In the genomic region with DNA sequence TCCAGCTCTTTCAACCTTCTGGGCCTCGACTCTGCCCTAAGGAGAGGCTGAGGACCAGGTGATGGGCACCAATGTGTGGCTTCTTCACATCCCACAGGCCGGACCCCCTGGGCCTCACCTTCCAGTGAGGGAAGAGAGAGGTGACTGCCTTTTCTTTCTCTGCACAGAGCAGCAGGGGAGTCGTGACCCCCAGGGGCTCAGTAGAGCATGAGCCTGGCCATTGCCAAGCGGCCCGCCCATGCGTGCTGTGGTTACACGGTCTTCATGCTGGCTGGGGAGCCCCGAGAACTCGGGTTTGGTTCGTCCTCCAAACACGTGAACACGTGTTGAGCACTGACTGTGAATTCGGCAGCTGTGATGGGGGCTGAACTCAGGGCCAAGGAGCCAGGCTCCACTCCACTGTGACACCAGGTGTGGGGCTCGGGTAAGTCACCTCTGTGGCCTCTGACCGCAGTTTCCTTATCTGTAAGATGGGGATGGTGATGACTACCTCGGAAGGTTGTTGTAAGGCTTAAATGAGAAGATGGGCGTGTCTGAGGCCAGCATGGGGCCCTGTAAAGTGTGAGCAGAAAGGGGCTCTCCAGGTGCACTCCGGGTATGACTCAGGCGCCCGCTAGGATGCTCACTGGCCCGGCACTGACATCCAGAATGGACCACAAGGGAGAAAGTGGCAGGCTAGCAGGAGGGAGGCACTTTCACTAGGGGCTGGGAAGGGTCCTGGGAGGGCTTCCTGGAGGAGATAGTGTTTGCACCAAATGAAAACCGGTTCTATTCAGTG, we compare ENCODE assay signal across 8 cellular contexts. TPM values are rescaled to one million over a fixed set of nuclear protein-coding genes. Genes with fewer than 3 reads are reported as not detected.
A peak's percentile ranks its signal among the peaks of the same experiment; 100 is the strongest.
DNase-seq lines count a peak whose midpoint lies in the region; ATAC-seq and TF ChIP-seq lines count a peak whose summit lies in the region.

No MANE protein-coding gene starts in this region.

- TF ChIP-seq POLR2A in GM15510 (IDR thresholded peaks at IDR 0.05; ENCODE audit: borderline replicate concordance, extremely low read depth, insufficient read length): peak; percentile 56
- no peak for TF ChIP-seq POLR2A in esophagus squamous epithelium (IDR thresholded peaks at IDR 0.05)
- no peak for TF ChIP-seq POLR2A in uterus (IDR thresholded peaks at IDR 0.05)

- no peaks in the 10 kb centered on the region for H3K36me3 ChIP-seq in esophagus squamous epithelium
- no peaks in the 10 kb centered on the region for H3K36me3 ChIP-seq in uterus

- ATAC-seq in HG02610 (IDR thresholded peaks at IDR 0.05; ENCODE audit: unreplicated experiment): peak; percentile 84

- 60 to 76% methylated on average over 6 to 10 of the region's 22 CpGs for WGBS in esophagus squamous epithelium, 2 donors

- TF ChIP-seq CTCF in esophagus squamous epithelium (IDR thresholded peaks at IDR 0.05) (no peak), coronary artery (IDR thresholded peaks at IDR 0.05) (no peak), uterus (IDR thresholded peaks at IDR 0.05) (no peak)

- H3K27ac ChIP-seq in esophagus squamous epithelium (no peak overlapping the region), coronary artery (no peak overlapping the region), uterus (no peak overlapping the region)

- H3K27me3 ChIP-seq in esophagus squamous epithelium: no peaks in the 10 kb centered on the region
- no peaks in the 10 kb centered on the region for H3K27me3 ChIP-seq in uterus

- no peaks in the 10 kb centered on the region for H3K9me3 ChIP-seq in esophagus squamous epithelium
- no peaks in the 10 kb centered on the region for H3K9me3 ChIP-seq in uterus

- H3K4me1 ChIP-seq in esophagus squamous epithelium: peaks cover 9 to 42% (median 11%) of the 10 kb centered on the region in 3 donors
- H3K4me1 ChIP-seq in uterus: no peaks in the 10 kb centered on the region

- DNase-seq in T-helper 1 cell: peak; percentile 27 to 78 (median 53)
- peak; percentile 56 for DNase-seq in esophagus squamous epithelium (lab: John Stamatoyannopoulos, UW)
- DNase-seq in DMS53 (lab: John Stamatoyannopoulos, UW): no peak
- DNase-seq in coronary artery (ENCODE audit: low spot score): no peak
- no peak for DNase-seq in KG1 (lab: John Stamatoyannopoulos, UW)
- no peak for DNase-seq in uterus

- no peak overlapping the region for H3K4me3 ChIP-seq in esophagus squamous epithelium
- no peak overlapping the region for H3K4me3 ChIP-seq in coronary artery
- no peak overlapping the region for H3K4me3 ChIP-seq in uterus

- intact Hi-C loops in esophagus squamous epithelium (cut with DNase I): no loop called here
- intact Hi-C loops in uterus (cut with DNase I; ENCODE audit: low total_unique reads): no loop called here

RNA-seq across cellular contexts. Expression of a gene that starts 13.4 kb away (rescaled TPM):
- total RNA-seq in esophagus squamous epithelium (100 to 1,000 TPM in 2 of 4 donors, 10 to 100 TPM in 2; 74.5 to 117 (median 93.8) TPM), uterus (100 to 1,000 TPM in 2 of 4 donors, 10 to 100 TPM in 2; 81.7 to 135 (median 112) TPM)

RNA-seq across cellular contexts. Expression of a gene that starts 56.1 kb away (rescaled TPM):
- 10 to 100 TPM; 15.0 to 23.3 (median 20.5) TPM for total RNA-seq in esophagus squamous epithelium
- total RNA-seq in uterus: 10 to 100 TPM in 3 of 4 donors, 1 to 10 TPM in 1; 6.5 to 22.0 (median 13.3) TPM

Comparison
In these comparisons a context has a peak if more than half of its experiments do, and no peak if none do; other contexts are left out.
1. DNase-seq: peak in T-helper 1 cell (5 of 5) and esophagus squamous epithelium (single experiment); none in DMS53 (single experiment), coronary artery (single experiment), KG1 (single experiment) and uterus (0 of 2).